In genomic region chr16:89395150-89396142, GRCh38 we compare ENCODE assay signal across 8 cellular contexts.
A peak's percentile ranks its signal among the peaks of the same experiment; 100 is the strongest.
DNase-seq lines count a peak whose midpoint lies in the region; ATAC-seq and TF ChIP-seq lines count a peak whose summit lies in the region.

No MANE protein-coding gene starts in this region.

- peaks cover 27% of the 10 kb centered on the region for H3K4me1 ChIP-seq in mesenchymal stem cell (ENCODE audit: control insufficient read depth, insufficient read depth, low read depth, low read length)
- peaks cover 48% of the 10 kb centered on the region for H3K4me1 ChIP-seq in upper lobe of right lung

- H4K91ac ChIP-seq in mesenchymal stem cell (ENCODE audit: low read length), result no peak overlapping the region

- peaks cover 10% of the 10 kb centered on the region for H3K79me1 ChIP-seq in mesenchymal stem cell (replicated peaks; ENCODE audit: low read length, poor library complexity, severe bottlenecking)

- H3K23ac ChIP-seq in mesenchymal stem cell (ENCODE audit: low read length in 2 of 2), result peak overlapping the region in 1 of 2 experiments; percentile 56

- H2AFZ ChIP-seq in mesenchymal stem cell (ENCODE audit: low read depth, low read length), result no peak overlapping the region

- no peak overlapping the region for H3K14ac ChIP-seq in mesenchymal stem cell (ENCODE audit: low read length in 2 of 2)

- no peak overlapping the region for H2BK12ac ChIP-seq in mesenchymal stem cell (ENCODE audit: low read length in 2 of 2)

- peak overlapping the region; percentile 36 for H3K4me2 ChIP-seq in mesenchymal stem cell (ENCODE audit: low read length, poor library complexity, severe bottlenecking)

- no peak overlapping the region for H2AK5ac ChIP-seq in mesenchymal stem cell (ENCODE audit: low read length, severe bottlenecking)

- no peaks in the 10 kb centered on the region for H3K9me3 ChIP-seq in mesenchymal stem cell (ENCODE audit: control insufficient read depth, low read length)
- H3K9me3 ChIP-seq in upper lobe of right lung, result no peaks in the 10 kb centered on the region

- peak overlapping the region; percentile 25 for H3K27ac ChIP-seq in mesenchymal stem cell (ENCODE audit: low read length, poor library complexity, severe bottlenecking)
- peak overlapping the region; percentile 71 for H3K27ac ChIP-seq in upper lobe of right lung

- 83% methylated on average over 27 of the region's 28 CpGs for WGBS in mesenchymal stem cell

- ATAC-seq in upper lobe of right lung (peak; percentile 92), GM18505 (IDR thresholded peaks at IDR 0.05; ENCODE audit: unreplicated experiment) (no peak), GM21526 (IDR thresholded peaks at IDR 0.05; ENCODE audit: low FRiP score, unreplicated experiment) (no peak)

- H3K4me3 ChIP-seq in mesenchymal stem cell (ENCODE audit: insufficient read depth in 1 of 2, low read depth in 1 of 2, low read length in 2 of 2) (peak overlapping the region in 1 of 2 experiments; percentile 17), upper lobe of right lung (no peak overlapping the region)

- TF ChIP-seq POLR2A in GM18505 (IDR thresholded peaks at IDR 0.05; ENCODE audit: borderline replicate concordance, extremely low read depth, insufficient read depth, insufficient read length), result no peak

- H3K18ac ChIP-seq in mesenchymal stem cell (ENCODE audit: low read depth in 1 of 2, low read length in 2 of 2), result no peak overlapping the region

- H2BK5ac ChIP-seq in mesenchymal stem cell (ENCODE audit: low read depth, low read length, poor library complexity, severe bottlenecking), result no peak overlapping the region

- no peak overlapping the region for H3K4ac ChIP-seq in mesenchymal stem cell (ENCODE audit: low read depth in 1 of 2, low read length in 2 of 2)

- H2BK120ac ChIP-seq in mesenchymal stem cell (ENCODE audit: low read depth, low read length), result no peak overlapping the region

- H3K36me3 ChIP-seq in mesenchymal stem cell (ENCODE audit: control insufficient read depth in 1 of 2, insufficient read depth in 2 of 2, low read depth in 1 of 2, low read length in 2 of 2) (peaks cover 11 to 24% of the 10 kb centered on the region in 2 experiments), upper lobe of right lung (no peaks in the 10 kb centered on the region)

- DNase-seq in C1 segment of cervical spinal cord (lab: John Stamatoyannopoulos, UW) (peak; percentile 19 to 91 (median 57)), NCI-H2171 (lab: John Stamatoyannopoulos, UW) (peak; percentile 38), dermis blood vessel endothelial cell (peak; percentile 47), mesenchymal stem cell (peak; percentile 92), upper lobe of right lung (peak; percentile 85), ecto neural progenitor cell (ENCODE audit: low spot score) (no peak)

- peak overlapping the region; percentile 3 for H3K9ac ChIP-seq in mesenchymal stem cell (ENCODE audit: low read length)

- intact Hi-C loops in upper lobe of right lung (cut with DNase I), result no loop called here

- H2BK15ac ChIP-seq in mesenchymal stem cell (ENCODE audit: low read depth, poor library complexity, severe bottlenecking), result no peak overlapping the region

- H3K27me3 ChIP-seq in mesenchymal stem cell (ENCODE audit: control insufficient read depth in 1 of 2, insufficient read depth in 1 of 2, low read length in 2 of 2) (no peaks in the 10 kb centered on the region), upper lobe of right lung (no peaks in the 10 kb centered on the region)

- H4K8ac ChIP-seq in mesenchymal stem cell (ENCODE audit: low read length), result no peak overlapping the region

- no peak for TF ChIP-seq CTCF in upper lobe of right lung (IDR thresholded peaks at IDR 0.05)
